ENCODE assay signal across 7 cellular contexts in the genomic region with DNA sequence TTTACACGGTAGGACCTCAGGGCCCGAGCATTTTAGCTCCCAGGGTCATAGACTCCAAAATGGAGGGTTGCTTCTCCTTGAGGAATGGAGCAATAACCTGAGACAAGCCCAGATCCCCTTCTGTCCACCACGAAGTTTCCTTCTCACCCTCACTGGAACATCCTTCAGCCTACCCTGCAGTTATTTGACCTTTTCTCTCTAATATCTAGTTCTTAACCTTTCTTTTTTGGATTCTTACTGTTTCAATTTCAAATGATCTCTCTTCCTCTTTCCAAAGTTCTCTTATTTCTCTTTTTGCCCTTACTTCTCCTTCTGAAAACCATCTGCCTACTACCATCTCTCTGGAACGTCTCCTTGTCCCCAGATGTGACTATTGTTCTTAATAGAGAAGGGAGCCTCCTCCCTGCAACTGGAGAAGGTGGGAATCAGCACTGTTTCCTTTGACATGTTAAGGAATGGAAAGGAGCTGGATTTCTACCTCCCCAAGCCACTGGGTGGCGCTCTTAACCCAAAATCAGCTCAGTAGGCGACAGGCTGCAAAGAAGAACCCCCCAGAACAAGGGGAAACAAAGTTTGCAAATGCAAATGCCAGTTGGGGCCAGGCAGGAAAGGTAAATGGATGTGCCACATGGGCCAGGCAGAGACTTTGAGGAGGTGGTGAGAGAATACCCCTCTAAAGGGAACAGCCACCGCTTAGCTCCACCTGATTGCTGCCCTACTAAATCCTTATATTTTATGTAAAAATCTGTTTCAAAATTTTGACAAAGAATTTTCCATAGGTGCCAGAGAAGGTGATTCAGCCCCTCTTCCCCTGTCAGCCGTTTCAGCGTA. TPM values are rescaled to one million over a fixed set of nuclear protein-coding genes. Genes with fewer than 3 reads are reported as not detected.
DNase-seq lines count a peak whose midpoint lies in the region; ATAC-seq, FAIRE-seq and TF ChIP-seq lines count a peak whose summit lies in the region.

No MANE protein-coding gene starts in this region.

- peak; percentile 57 for FAIRE-seq in G401.6 (lab: Jason Lieb, UNC)

- DNase-seq in LNCaP clone FGC (ENCODE audit: low read depth) (peak; percentile 8), fibroblast of the aortic adventitia (ENCODE audit: low read depth) (peak; percentile 16), pons (ENCODE audit: low spot score) (peak; percentile 49), lower leg skin (ENCODE audit: low spot score in 2 of 2) (no peak)
- peak; percentile 70 for DNase-seq in activated CD8-positive, alpha-beta T cell treated with anti-CD3 and anti-CD28 coated beads for 36 hours

- no peak for TF ChIP-seq POLR2A in lower leg skin (IDR thresholded peaks at IDR 0.05)

- no peaks in the 10 kb centered on the region for H3K9me3 Mint-ChIP-seq in activated CD8-positive, alpha-beta T cell treated with anti-CD3 and anti-CD28 coated beads for 36 hours

- no peak overlapping the region for H3K27ac Mint-ChIP-seq in activated CD8-positive, alpha-beta T cell treated with anti-CD3 and anti-CD28 coated beads for 36 hours

- intact Hi-C loops in activated CD8-positive, alpha-beta T cell treated with anti-CD3 and anti-CD28 coated beads for 36 hours (cut with micrococcal nuclease), result no loop called here
- intact Hi-C loops in lower leg skin (cut with DNase I; ENCODE audit: low total_unique reads), result no loop called here

- peaks cover 9% of the 10 kb centered on the region for H3K4me1 Mint-ChIP-seq in activated CD8-positive, alpha-beta T cell treated with anti-CD3 and anti-CD28 coated beads for 36 hours (ENCODE audit: low read depth)

- POLR2A ChIA-PET in activated CD8-positive, alpha-beta T cell treated with anti-CD3 and anti-CD28 coated beads for 36 hours (lab: Charles Lee), result interaction anchor here (0.6 kb wide), 1 partner anchor 25 kb away, joined by 3 read pairs; no protein-coding TSS in a partner anchor

- TF ChIP-seq CTCF in LNCaP clone FGC (IDR thresholded peaks at IDR 0.05; ENCODE audit: control insufficient read depth, extremely low read depth, insufficient read depth), result peak; percentile 77
- peak; percentile 91 for TF ChIP-seq CTCF in activated CD8-positive, alpha-beta T cell treated with anti-CD3 and anti-CD28 coated beads for 36 hours (IDR thresholded peaks at IDR 0.05)
- peak; percentile 44 for TF ChIP-seq CTCF in fibroblast of the aortic adventitia (IDR thresholded peaks at IDR 0.05; ENCODE audit: insufficient read depth, low read length)
- no peak for TF ChIP-seq CTCF in lower leg skin (IDR thresholded peaks at IDR 0.05)

- H3K4me3 Mint-ChIP-seq in activated CD8-positive, alpha-beta T cell treated with anti-CD3 and anti-CD28 coated beads for 36 hours, result no peak overlapping the region

- H3K27me3 Mint-ChIP-seq in activated CD8-positive, alpha-beta T cell treated with anti-CD3 and anti-CD28 coated beads for 36 hours, result no peaks in the 10 kb centered on the region

- CTCF ChIA-PET in activated CD8-positive, alpha-beta T cell treated with anti-CD3 and anti-CD28 coated beads for 36 hours (lab: Charles Lee), result interaction anchor here (0.6 to 3.8 kb wide), 49 partner anchors 8 to 773 kb away, joined by 3 to 65 read pairs (median 4); partner anchors contain the start of genes NCKAP1L and PDE1B

- peak; percentile 51 for ATAC-seq in activated CD8-positive, alpha-beta T cell treated with anti-CD3 and anti-CD28 coated beads for 36 hours
- no peak for ATAC-seq in GM18867 (IDR thresholded peaks at IDR 0.05; ENCODE audit: unreplicated experiment)

- H3K36me3 Mint-ChIP-seq in activated CD8-positive, alpha-beta T cell treated with anti-CD3 and anti-CD28 coated beads for 36 hours (ENCODE audit: low read depth), result peaks cover 44% of the 10 kb centered on the region

- 41 to 51% methylated on average over 9 of the region's 9 CpGs for WGBS in lower leg skin, 2 donors

- no peak overlapping the region for H3K4me3 ChIP-seq in LNCaP clone FGC (ENCODE audit: low read depth, low read length)
- no peak overlapping the region for H3K4me3 ChIP-seq in fibroblast of the aortic adventitia (ENCODE audit: low read depth, low read length)
- no peak overlapping the region for H3K4me3 ChIP-seq in lower leg skin (ENCODE audit: low read depth, poor library complexity, severe bottlenecking)

RNA-seq across cellular contexts. Expression of gene PDE1B, which starts 22.4 kb away (rescaled TPM):
- total RNA-seq in activated CD8-positive, alpha-beta T cell treated with anti-CD3 and anti-CD28 coated beads for 36 hours, result 1 to 10 TPM; 5.2 to 5.6 TPM
- total RNA-seq in fibroblast of the aortic adventitia (ENCODE audit: low replicate concordance) (2.0 TPM in 1 of 2 replicates, not detected in the other), lower leg skin (1 to 10 TPM; 1.9 to 3.7 (median 3.2) TPM)

RNA-seq across cellular contexts. Expression of gene NCKAP1L, which starts 29.5 kb away (rescaled TPM):
- total RNA-seq in activated CD8-positive, alpha-beta T cell treated with anti-CD3 and anti-CD28 coated beads for 36 hours, result 10 to 100 TPM; 87.6 to 92.9 TPM
- total RNA-seq in fibroblast of the aortic adventitia (ENCODE audit: low replicate concordance) (not detected in 2 replicates), lower leg skin (1 to 10 TPM; 4.0 to 5.0 (median 4.6) TPM)

RNA-seq across cellular contexts. Expression of gene GTSF1, which starts 53.6 kb away (rescaled TPM):
- total RNA-seq in activated CD8-positive, alpha-beta T cell treated with anti-CD3 and anti-CD28 coated beads for 36 hours, result 1 to 10 TPM; 6.9 to 9.4 TPM
- 7.1 TPM in 1 of 2 replicates, not detected in the other for total RNA-seq in fibroblast of the aortic adventitia (ENCODE audit: low replicate concordance)
- total RNA-seq in lower leg skin, result not detected

Comparison
In these comparisons a context has a peak if more than half of its experiments do, and no peak if none do; other contexts are left out.
1. DNase-seq: peak in LNCaP clone FGC (single experiment), activated CD8-positive, alpha-beta T cell treated with anti-CD3 and anti-CD28 coated beads for 36 hours (single experiment), fibroblast of the aortic adventitia (single experiment) and pons (single experiment); none in lower leg skin (0 of 2).
2. CTCF ChIP-seq: peak in LNCaP clone FGC (single experiment), activated CD8-positive, alpha-beta T cell treated with anti-CD3 and anti-CD28 coated beads for 36 hours (single experiment) and fibroblast of the aortic adventitia (single experiment); none in lower leg skin (0 of 3).
3. RNA of gene NCKAP1L, which starts 29.5 kb away (total RNA-seq): 87.6 to 92.9 TPM in activated CD8-positive, alpha-beta T cell treated with anti-CD3 and anti-CD28 coated beads for 36 hours; 4.0 to 5.0 TPM in lower leg skin and not detected in fibroblast of the aortic adventitia; every median in the first group is over 10 times any median in the second.